In the genomic region with DNA sequence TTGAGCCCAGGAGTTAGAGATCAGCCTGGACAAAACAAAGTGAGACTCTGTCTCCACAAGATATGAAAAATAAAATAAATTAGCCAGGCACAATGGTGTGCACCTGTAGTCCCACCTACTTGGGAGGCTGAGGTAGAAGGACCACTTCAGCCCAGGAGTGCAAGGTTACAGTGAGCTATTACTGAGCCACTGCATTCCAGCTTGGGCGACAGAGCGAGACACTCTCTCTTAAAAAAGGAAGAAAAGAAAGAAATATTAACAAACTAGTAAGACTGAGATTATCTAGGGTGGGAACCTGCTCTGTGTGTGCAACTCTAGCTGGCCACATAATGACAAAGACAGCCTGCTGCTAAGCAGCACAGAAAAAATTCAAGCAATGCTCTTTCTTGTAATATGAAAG, we compare ENCODE assay signal across 1 cellular context.
TF ChIP-seq lines count a peak whose summit lies in the region.

No MANE protein-coding gene starts in this region.

TF ChIP-seq in GM23338, 12 proteins besides CTCF, POLR2A, EP300 and RAD21 (continued from another document):
- TF ChIP-seq, protein P1, sequence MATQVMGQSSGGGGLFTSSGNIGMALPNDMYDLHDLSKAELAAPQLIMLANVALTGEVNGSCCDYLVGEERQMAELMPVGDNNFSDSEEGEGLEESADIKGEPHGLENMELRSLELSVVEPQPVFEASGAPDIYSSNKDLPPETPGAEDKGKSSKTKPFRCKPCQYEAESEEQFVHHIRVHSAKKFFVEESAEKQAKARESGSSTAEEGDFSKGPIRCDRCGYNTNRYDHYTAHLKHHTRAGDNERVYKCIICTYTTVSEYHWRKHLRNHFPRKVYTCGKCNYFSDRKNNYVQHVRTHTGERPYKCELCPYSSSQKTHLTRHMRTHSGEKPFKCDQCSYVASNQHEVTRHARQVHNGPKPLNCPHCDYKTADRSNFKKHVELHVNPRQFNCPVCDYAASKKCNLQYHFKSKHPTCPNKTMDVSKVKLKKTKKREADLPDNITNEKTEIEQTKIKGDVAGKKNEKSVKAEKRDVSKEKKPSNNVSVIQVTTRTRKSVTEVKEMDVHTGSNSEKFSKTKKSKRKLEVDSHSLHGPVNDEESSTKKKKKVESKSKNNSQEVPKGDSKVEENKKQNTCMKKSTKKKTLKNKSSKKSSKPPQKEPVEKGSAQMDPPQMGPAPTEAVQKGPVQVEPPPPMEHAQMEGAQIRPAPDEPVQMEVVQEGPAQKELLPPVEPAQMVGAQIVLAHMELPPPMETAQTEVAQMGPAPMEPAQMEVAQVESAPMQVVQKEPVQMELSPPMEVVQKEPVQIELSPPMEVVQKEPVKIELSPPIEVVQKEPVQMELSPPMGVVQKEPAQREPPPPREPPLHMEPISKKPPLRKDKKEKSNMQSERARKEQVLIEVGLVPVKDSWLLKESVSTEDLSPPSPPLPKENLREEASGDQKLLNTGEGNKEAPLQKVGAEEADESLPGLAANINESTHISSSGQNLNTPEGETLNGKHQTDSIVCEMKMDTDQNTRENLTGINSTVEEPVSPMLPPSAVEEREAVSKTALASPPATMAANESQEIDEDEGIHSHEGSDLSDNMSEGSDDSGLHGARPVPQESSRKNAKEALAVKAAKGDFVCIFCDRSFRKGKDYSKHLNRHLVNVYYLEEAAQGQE (IDR thresholded peaks at IDR 0.05; ENCODE audit: unreplicated experiment), result no peak
- TF ChIP-seq EZH2phosphoT487 (IDR thresholded peaks at IDR 0.05; ENCODE audit: unreplicated experiment), result no peak
- TF ChIP-seq CREB1 (CRISPR knock-in tag; IDR thresholded peaks at IDR 0.05; ENCODE audit: low read depth), result no peak
- no peak for TF ChIP-seq EZH2 (IDR thresholded peaks at IDR 0.05; ENCODE audit: low read depth, unreplicated experiment)
- TF ChIP-seq POLR2AphosphoS5 (IDR thresholded peaks at IDR 0.05; ENCODE audit: low read depth), result no peak
- no peak for TF ChIP-seq ETS1 (IDR thresholded peaks at IDR 0.05)
- TF ChIP-seq STAT1 (IDR thresholded peaks at IDR 0.05; ENCODE audit: unreplicated experiment), result no peak
- TF ChIP-seq ZNF331 (CRISPR knock-in tag; IDR thresholded peaks at IDR 0.05; ENCODE audit: low read depth), result no peak
- TF ChIP-seq ZNF114 (CRISPR knock-in tag; IDR thresholded peaks at IDR 0.05), result no peak
- TF ChIP-seq, protein P2, sequence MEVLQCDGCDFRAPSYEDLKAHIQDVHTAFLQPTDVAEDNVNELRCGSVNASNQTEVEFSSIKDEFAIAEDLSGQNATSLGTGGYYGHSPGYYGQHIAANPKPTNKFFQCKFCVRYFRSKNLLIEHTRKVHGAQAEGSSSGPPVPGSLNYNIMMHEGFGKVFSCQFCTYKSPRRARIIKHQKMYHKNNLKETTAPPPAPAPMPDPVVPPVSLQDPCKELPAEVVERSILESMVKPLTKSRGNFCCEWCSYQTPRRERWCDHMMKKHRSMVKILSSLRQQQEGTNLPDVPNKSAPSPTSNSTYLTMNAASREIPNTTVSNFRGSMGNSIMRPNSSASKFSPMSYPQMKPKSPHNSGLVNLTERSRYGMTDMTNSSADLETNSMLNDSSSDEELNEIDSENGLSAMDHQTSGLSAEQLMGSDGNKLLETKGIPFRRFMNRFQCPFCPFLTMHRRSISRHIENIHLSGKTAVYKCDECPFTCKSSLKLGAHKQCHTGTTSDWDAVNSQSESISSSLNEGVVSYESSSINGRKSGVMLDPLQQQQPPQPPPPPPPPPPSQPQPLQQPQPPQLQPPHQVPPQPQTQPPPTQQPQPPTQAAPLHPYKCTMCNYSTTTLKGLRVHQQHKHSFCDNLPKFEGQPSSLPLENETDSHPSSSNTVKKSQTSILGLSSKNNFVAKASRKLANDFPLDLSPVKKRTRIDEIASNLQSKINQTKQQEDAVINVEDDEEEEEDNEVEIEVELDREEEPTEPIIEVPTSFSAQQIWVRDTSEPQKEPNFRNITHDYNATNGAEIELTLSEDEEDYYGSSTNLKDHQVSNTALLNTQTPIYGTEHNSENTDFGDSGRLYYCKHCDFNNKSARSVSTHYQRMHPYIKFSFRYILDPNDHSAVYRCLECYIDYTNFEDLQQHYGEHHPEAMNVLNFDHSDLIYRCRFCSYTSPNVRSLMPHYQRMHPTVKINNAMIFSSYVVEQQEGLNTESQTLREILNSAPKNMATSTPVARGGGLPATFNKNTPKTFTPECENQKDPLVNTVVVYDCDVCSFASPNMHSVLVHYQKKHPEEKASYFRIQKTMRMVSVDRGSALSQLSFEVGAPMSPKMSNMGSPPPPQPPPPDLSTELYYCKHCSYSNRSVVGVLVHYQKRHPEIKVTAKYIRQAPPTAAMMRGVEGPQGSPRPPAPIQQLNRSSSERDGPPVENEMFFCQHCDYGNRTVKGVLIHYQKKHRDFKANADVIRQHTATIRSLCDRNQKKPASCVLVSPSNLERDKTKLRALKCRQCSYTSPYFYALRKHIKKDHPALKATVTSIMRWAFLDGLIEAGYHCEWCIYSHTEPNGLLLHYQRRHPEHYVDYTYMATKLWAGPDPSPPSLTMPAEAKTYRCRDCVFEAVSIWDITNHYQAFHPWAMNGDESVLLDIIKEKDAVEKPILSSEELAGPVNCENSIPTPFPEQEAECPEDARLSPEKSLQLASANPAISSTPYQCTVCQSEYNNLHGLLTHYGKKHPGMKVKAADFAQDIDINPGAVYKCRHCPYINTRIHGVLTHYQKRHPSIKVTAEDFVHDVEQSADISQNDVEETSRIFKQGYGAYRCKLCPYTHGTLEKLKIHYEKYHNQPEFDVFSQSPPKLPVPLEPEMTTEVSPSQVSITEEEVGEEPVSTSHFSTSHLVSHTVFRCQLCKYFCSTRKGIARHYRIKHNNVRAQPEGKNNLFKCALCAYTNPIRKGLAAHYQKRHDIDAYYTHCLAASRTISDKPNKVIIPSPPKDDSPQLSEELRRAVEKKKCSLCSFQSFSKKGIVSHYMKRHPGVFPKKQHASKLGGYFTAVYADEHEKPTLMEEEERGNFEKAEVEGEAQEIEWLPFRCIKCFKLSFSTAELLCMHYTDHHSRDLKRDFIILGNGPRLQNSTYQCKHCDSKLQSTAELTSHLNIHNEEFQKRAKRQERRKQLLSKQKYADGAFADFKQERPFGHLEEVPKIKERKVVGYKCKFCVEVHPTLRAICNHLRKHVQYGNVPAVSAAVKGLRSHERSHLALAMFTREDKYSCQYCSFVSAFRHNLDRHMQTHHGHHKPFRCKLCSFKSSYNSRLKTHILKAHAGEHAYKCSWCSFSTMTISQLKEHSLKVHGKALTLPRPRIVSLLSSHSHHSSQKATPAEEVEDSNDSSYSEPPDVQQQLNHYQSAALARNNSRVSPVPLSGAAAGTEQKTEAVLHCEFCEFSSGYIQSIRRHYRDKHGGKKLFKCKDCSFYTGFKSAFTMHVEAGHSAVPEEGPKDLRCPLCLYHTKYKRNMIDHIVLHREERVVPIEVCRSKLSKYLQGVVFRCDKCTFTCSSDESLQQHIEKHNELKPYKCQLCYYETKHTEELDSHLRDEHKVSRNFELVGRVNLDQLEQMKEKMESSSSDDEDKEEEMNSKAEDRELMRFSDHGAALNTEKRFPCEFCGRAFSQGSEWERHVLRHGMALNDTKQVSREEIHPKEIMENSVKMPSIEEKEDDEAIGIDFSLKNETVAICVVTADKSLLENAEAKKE (CRISPR knock-in tag; IDR thresholded peaks at IDR 0.05), result no peak
- no peak for TF ChIP-seq NANOG (IDR thresholded peaks at IDR 0.05; ENCODE audit: borderline replicate concordance)
